Comparison of ENCODE assay signal across 22 cellular contexts in genomic region chr1:24525606-24526005, GRCh38. TPM values are rescaled to one million over a fixed set of nuclear protein-coding genes. Genes with fewer than 3 reads are reported as not detected.
DNase-seq lines count a peak whose midpoint lies in the region; ATAC-seq, FAIRE-seq and TF ChIP-seq lines count a peak whose summit lies in the region.
"Had no signal": no experiment of that assay in that cellular context is flagged by ENCODE, and none has a peak within 500 bp of the region (broad histone marks: within the 10 kb centered on the region; RNA-seq: fewer than 3 reads in every experiment).

No MANE protein-coding gene starts in this region.

- no peak for ATAC-seq in CD4-positive, CD25-positive, alpha-beta regulatory T cell (ENCODE audit: low read depth in 2 of 2)
- no peak for ATAC-seq in PC-3

- no peaks in the 10 kb centered on the region for H3K9me2 ChIP-seq in OCI-LY7 (ENCODE audit: insufficient read depth, low read length)
- H3K9me2 ChIP-seq in PC-3 (replicated peaks; ENCODE audit: low read length): no peaks in the 10 kb centered on the region

- no peaks in the 10 kb centered on the region for H3K9me3 Mint-ChIP-seq in activated CD4-positive, alpha-beta T cell treated with anti-CD3 and anti-CD28 coated beads, Interleukin-2, amount 10 ng/mL, durations not matched to agents 7 days and 5 days
- no peaks in the 10 kb centered on the region for H3K9me3 Mint-ChIP-seq in CD4-positive, CD25-positive, alpha-beta regulatory T cell

- no peak for TF ChIP-seq POLR2A in erythroblast (IDR thresholded peaks at IDR 0.05; ENCODE audit: low read length)
- TF ChIP-seq POLR2A in GM12892 (IDR thresholded peaks at IDR 0.05; ENCODE audit: low read depth, low read length): no peak

- intact Hi-C loops in OCI-LY7 (cut with micrococcal nuclease; ENCODE audit: unreplicated experiment): loop anchor here (10.0 kb wide), 1 partner anchor 1001 kb away; no protein-coding TSS in a partner anchor
- intact Hi-C loops in PC-3 (cut with micrococcal nuclease): no loop called here

- POLR2A ChIA-PET in activated CD4-positive, alpha-beta T cell treated with anti-CD3 and anti-CD28 coated beads, Interleukin-2, amount 10 ng/mL, durations not matched to agents 7 days and 5 days (lab: Charles Lee): no interaction called here
- POLR2A ChIA-PET in OCI-LY7 (lab: Charles Lee): interaction anchor here (0.6 to 3.4 kb wide), 12 partner anchors 8 to 221 kb away, joined by 3 to 21 read pairs (median 6); partner anchors contain the start of gene RCAN3
- POLR2A ChIA-PET in PC-3 (lab: Charles Lee; ENCODE audit: unreplicated experiment): interaction anchor here (0.6 kb wide), 1 partner anchor 327 kb away, joined by 3 read pairs; no protein-coding TSS in a partner anchor

- no peak overlapping the region for H3K9ac ChIP-seq in PC-3 (ENCODE audit: low read length)

- CTCF ChIA-PET in activated CD4-positive, alpha-beta T cell treated with anti-CD3 and anti-CD28 coated beads, Interleukin-2, amount 10 ng/mL, durations not matched to agents 7 days and 5 days (lab: Charles Lee): interaction anchor here (0.9 to 1.5 kb wide), 6 partner anchors 9 to 134 kb away, joined by 3 to 6 read pairs (median 4); partner anchors contain the start of gene NIPAL3
- CTCF ChIA-PET in OCI-LY7 (lab: Charles Lee; ENCODE audit: unreplicated experiment) (interaction anchor here (1.3 kb wide), 1 partner anchor 11 kb away, joined by 4 read pairs; no protein-coding TSS in a partner anchor), PC-3 (lab: Charles Lee) (no interaction called here)

- no peaks in the 10 kb centered on the region for H3K27me3 Mint-ChIP-seq in activated CD4-positive, alpha-beta T cell treated with anti-CD3 and anti-CD28 coated beads, Interleukin-2, amount 10 ng/mL, durations not matched to agents 7 days and 5 days
- no peaks in the 10 kb centered on the region for H3K27me3 Mint-ChIP-seq in CD4-positive, CD25-positive, alpha-beta regulatory T cell

- peaks cover 46% of the 10 kb centered on the region for H3K4me1 Mint-ChIP-seq in activated CD4-positive, alpha-beta T cell treated with anti-CD3 and anti-CD28 coated beads, Interleukin-2, amount 10 ng/mL, durations not matched to agents 7 days and 5 days
- peaks cover 35 to 78% (median 54%) of the 10 kb centered on the region in 4 donors for H3K4me1 Mint-ChIP-seq in CD4-positive, CD25-positive, alpha-beta regulatory T cell

- no peaks in the 10 kb centered on the region for H4K20me1 ChIP-seq in OCI-LY7 (ENCODE audit: insufficient read depth, low read length)
- H4K20me1 ChIP-seq in PC-3 (ENCODE audit: low read length): no peaks in the 10 kb centered on the region

- H3K79me2 ChIP-seq in OCI-LY7 (ENCODE audit: insufficient read depth, low read depth, low read length) (peaks cover 18% of the 10 kb centered on the region; the same call in 1 of the 2 replicates), PC-3 (ENCODE audit: low read length) (no peaks in the 10 kb centered on the region)

- peaks cover 55% of the 10 kb centered on the region for H3K4me1 ChIP-seq in CD4-positive, CD25-positive, alpha-beta regulatory T cell (ENCODE audit: control insufficient read depth, insufficient read depth, low read length, poor library complexity, severe bottlenecking)
- peaks cover 75% of the 10 kb centered on the region for H3K4me1 ChIP-seq in OCI-LY7 (ENCODE audit: insufficient read depth, low read length, poor library complexity, severe bottlenecking)
- peaks cover 12% of the 10 kb centered on the region for H3K4me1 ChIP-seq in effector memory CD4-positive, alpha-beta T cell (ENCODE audit: control insufficient read depth, insufficient read depth, low read length, poor library complexity, severe bottlenecking)
- no peaks in the 10 kb centered on the region for H3K4me1 ChIP-seq in PC-3 (ENCODE audit: insufficient read depth, low read length)
- H3K4me1 ChIP-seq: BE2C had no signal

- H3K4me2 ChIP-seq in OCI-LY7 (ENCODE audit: low read length) (peak overlapping the region; percentile 74), PC-3 (ENCODE audit: low read length) (no peak overlapping the region)

- TF ChIP-seq CTCF in OCI-LY7 (conservative IDR thresholded peaks at IDR 0.05; ENCODE audit: low read length) (no peak), PC-3 (conservative IDR thresholded peaks at IDR 0.05; ENCODE audit: low read depth, low read length) (no peak)

- no peak overlapping the region for H3K4me3 Mint-ChIP-seq in activated CD4-positive, alpha-beta T cell treated with anti-CD3 and anti-CD28 coated beads, Interleukin-2, amount 10 ng/mL, durations not matched to agents 7 days and 5 days
- peak overlapping the region in 2 of 4 donors; percentile 7 to 73 for H3K4me3 Mint-ChIP-seq in CD4-positive, CD25-positive, alpha-beta regulatory T cell

- H3K36me3 Mint-ChIP-seq in activated CD4-positive, alpha-beta T cell treated with anti-CD3 and anti-CD28 coated beads, Interleukin-2, amount 10 ng/mL, durations not matched to agents 7 days and 5 days (ENCODE audit: low read depth): peaks cover 47% of the 10 kb centered on the region
- peaks cover 35% of the 10 kb centered on the region for H3K36me3 Mint-ChIP-seq in CD4-positive, CD25-positive, alpha-beta regulatory T cell

- peak overlapping the region; percentile 33 for H3K27ac ChIP-seq in CD4-positive, CD25-positive, alpha-beta regulatory T cell (ENCODE audit: insufficient read depth, low read length, poor library complexity, severe bottlenecking)
- H3K27ac ChIP-seq in OCI-LY7 (ENCODE audit: low read depth, low read length, poor library complexity, severe bottlenecking) (peak overlapping the region; percentile 69), PC-3 (ENCODE audit: low read length) (no peak overlapping the region)
- peak overlapping the region; percentile 5 for H3K27ac ChIP-seq in effector memory CD4-positive, alpha-beta T cell (ENCODE audit: insufficient read depth, low read length, poor library complexity, severe bottlenecking)
- H3K27ac ChIP-seq: SK-N-MC had no signal

- peak overlapping the region; percentile 42 for H3K27ac Mint-ChIP-seq in activated CD4-positive, alpha-beta T cell treated with anti-CD3 and anti-CD28 coated beads, Interleukin-2, amount 10 ng/mL, durations not matched to agents 7 days and 5 days
- H3K27ac Mint-ChIP-seq in CD4-positive, CD25-positive, alpha-beta regulatory T cell: peak overlapping the region; percentile 24 to 86 (median 84)

- BruUV-seq in OCI-LY7 (replicated peaks; lab: Mats Ljungman, UMichigan) (no TSS peak), PC-3 (replicated peaks; lab: Mats Ljungman, UMichigan) (no TSS peak)

- H3K9me3 ChIP-seq in CD4-positive, CD25-positive, alpha-beta regulatory T cell (ENCODE audit: control insufficient read depth in 2 of 2, low read length in 2 of 2): no peaks in the 10 kb centered on the region
- H3K9me3 ChIP-seq in OCI-LY7 (ENCODE audit: low read length) (0 out of 2 replicates have a peak, but pooled peaks cover 4% of the 10 kb centered on the region), PC-3 (ENCODE audit: low read length) (no peaks in the 10 kb centered on the region)
- no peaks in the 10 kb centered on the region for H3K9me3 ChIP-seq in effector memory CD4-positive, alpha-beta T cell (ENCODE audit: control insufficient read depth, low read length)
- H3K9me3 ChIP-seq: BE2C, MG63 had no signal

- H2AFZ ChIP-seq in OCI-LY7 (ENCODE audit: low read length) (peak overlapping the region; percentile 23; the same call in 1 of the 2 replicates), PC-3 (ENCODE audit: low read length) (no peak overlapping the region)

- H3K36me3 ChIP-seq in CD4-positive, CD25-positive, alpha-beta regulatory T cell (ENCODE audit: control insufficient read depth, insufficient read depth, low read length): peaks cover 49% of the 10 kb centered on the region
- H3K36me3 ChIP-seq in OCI-LY7 (ENCODE audit: insufficient read depth, low read length) (peaks cover 35% of the 10 kb centered on the region), PC-3 (ENCODE audit: low read depth, low read length) (no peaks in the 10 kb centered on the region)
- peaks cover 32% of the 10 kb centered on the region for H3K36me3 ChIP-seq in effector memory CD4-positive, alpha-beta T cell (ENCODE audit: control insufficient read depth, insufficient read depth, low read length)
- H3K36me3 ChIP-seq: BE2C, MG63 had no signal

- FAIRE-seq in GM12892 (lab: Jason Lieb, UNC): no peak
- FAIRE-seq: GM19239, RCC 7860 had no signal

- DNase-seq in activated CD4-positive, alpha-beta T cell treated with anti-CD3 and anti-CD28 coated beads, Interleukin-2, amount 10 ng/mL, durations not matched to agents 7 days and 5 days: no peak
- DNase-seq in activated CD4-positive, alpha-beta T cell treated with anti-CD3 and anti-CD28 coated beads, Interleukin-2, amount 50 U/mL, for 4 hours: no peak
- no peak for DNase-seq in CD4-positive, CD25-positive, alpha-beta regulatory T cell
- DNase-seq in OCI-LY7 (ENCODE audit: low spot score) (no peak), erythroblast (lab: John Stamatoyannopoulos, UW) (no peak), PC-3 (no peak), GM12892 (ENCODE audit: insufficient read length) (no peak)
- no peak for DNase-seq in effector memory CD4-positive, alpha-beta T cell
- DNase-seq: 8988T, BE2C, GF-D8, MG63, NCI-H1092, NCI-H146, NCI-H2081, NCI-H774, Right ventricle myocardium superior had no signal

- no peaks in the 10 kb centered on the region for H3K27me3 ChIP-seq in CD4-positive, CD25-positive, alpha-beta regulatory T cell (ENCODE audit: control insufficient read depth, insufficient read depth, low read length)
- no peaks in the 10 kb centered on the region for H3K27me3 ChIP-seq in effector memory CD4-positive, alpha-beta T cell (replicated peaks; ENCODE audit: control insufficient read depth, insufficient read depth, low read length, poor library complexity, severe bottlenecking)
- H3K27me3 ChIP-seq in PC-3 (ENCODE audit: low read length): no peaks in the 10 kb centered on the region
- H3K27me3 ChIP-seq: MG63 had no signal

- H3K4me3 ChIP-seq in CD4-positive, CD25-positive, alpha-beta regulatory T cell (ENCODE audit: low read depth, low read length): peak overlapping the region; percentile 41
- peak overlapping the region; percentile 44 for H3K4me3 ChIP-seq in OCI-LY7 (ENCODE audit: low read depth, low read length, poor library complexity, severe bottlenecking)
- no peak overlapping the region for H3K4me3 ChIP-seq in effector memory CD4-positive, alpha-beta T cell (ENCODE audit: insufficient read depth, low read depth, low read length, poor library complexity, severe bottlenecking)
- H3K4me3 ChIP-seq in PC-3 (ENCODE audit: low read length): no peak overlapping the region
- H3K4me3 ChIP-seq: MG63, SK-N-MC had no signal

- H3F3A ChIP-seq in PC-3 (ENCODE audit: low read length, unreplicated experiment): no peaks in the 10 kb centered on the region

RNA-seq across cellular contexts. Expression of gene RCAN3, which starts 23.0 kb away (rescaled TPM):
- 100 to 1,000 TPM in 1 of 2 experiments, 10 to 100 TPM in 1; 96.8 to 100 TPM for total RNA-seq in activated CD4-positive, alpha-beta T cell treated with anti-CD3 and anti-CD28 coated beads, Interleukin-2, amount 10 ng/mL, durations not matched to agents 7 days and 5 days
- 172 TPM for total RNA-seq in CD4-positive, CD25-positive, alpha-beta regulatory T cell
- polyA plus RNA-seq in CD4-positive, CD25-positive, alpha-beta regulatory T cell: 100 to 1,000 TPM; 126 to 146 (median 133) TPM
- total RNA-seq in OCI-LY7 (2014; rRNA removed; shearing (Covaris generic)): 13.0 and 22.9 TPM in 2 replicates
- total RNA-seq in OCI-LY7 (2022) (47.8 and 57.2 TPM in 2 replicates), PC-3 (2014; rRNA removed) (23.0 and 25.6 TPM in 2 replicates)
- polyA plus RNA-seq in GM12892 (2012; ENCODE audit: missing spikeins): 0.83 TPM

RNA-seq across cellular contexts. Expression of gene NCMAP, which starts 30.3 kb away (rescaled TPM):
- total RNA-seq in activated CD4-positive, alpha-beta T cell treated with anti-CD3 and anti-CD28 coated beads, Interleukin-2, amount 10 ng/mL, durations not matched to agents 7 days and 5 days: not detected
- total RNA-seq in CD4-positive, CD25-positive, alpha-beta regulatory T cell: not detected
- under 1 TPM in 1 of 4 donors, not detected in 3; 0.34 TPM for polyA plus RNA-seq in CD4-positive, CD25-positive, alpha-beta regulatory T cell
- 0.95 and 1.1 TPM in 2 replicates for total RNA-seq in OCI-LY7 (2014; rRNA removed; shearing (Covaris generic))
- total RNA-seq in OCI-LY7 (2022) (0.99 and 1.0 TPM in 2 replicates), PC-3 (2014; rRNA removed) (1.2 and 1.8 TPM in 2 replicates)
- not detected for polyA plus RNA-seq in GM12892 (2012; ENCODE audit: missing spikeins)
- total RNA-seq: Daoy, H4 had no signal

Comparison
In these comparisons a context has a peak if more than half of its experiments do, and no peak if none do; other contexts are left out.
1. H3K4me3 ChIP-seq: peak in CD4-positive, CD25-positive, alpha-beta regulatory T cell (single experiment) and OCI-LY7 (single experiment); none in effector memory CD4-positive, alpha-beta T cell (single experiment) and PC-3 (single experiment).